In the genomic region with DNA sequence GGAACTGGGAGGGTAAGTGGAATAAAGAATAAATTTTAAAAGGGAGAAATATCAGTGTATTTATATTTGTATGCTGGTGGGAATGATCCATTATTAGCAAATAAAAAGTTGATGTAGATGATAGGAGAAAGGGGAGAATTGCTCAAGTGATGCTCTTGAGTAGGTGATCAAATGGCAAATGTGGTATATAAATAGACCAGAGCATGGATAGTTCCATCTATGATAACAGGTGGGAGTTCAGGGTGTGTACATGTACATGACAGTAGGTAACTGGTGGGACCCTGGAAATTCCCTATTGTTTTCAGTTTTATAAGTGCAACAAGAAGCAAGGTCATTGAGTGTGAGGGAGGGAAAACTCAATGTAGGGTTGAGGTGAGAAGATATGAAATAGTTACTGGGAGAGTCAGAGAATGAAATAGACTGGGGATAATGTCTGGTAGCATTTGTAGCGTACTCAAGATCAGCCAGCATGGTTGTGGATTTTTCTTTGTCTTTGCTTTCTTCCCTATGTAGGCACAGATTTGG, we compare ENCODE assay signal across 13 cellular contexts. TPM values are rescaled to one million over a fixed set of nuclear protein-coding genes. Genes with fewer than 3 reads are reported as not detected.
DNase-seq lines count a peak whose midpoint lies in the region; TF ChIP-seq lines count a peak whose summit lies in the region.
"Had no signal": no experiment of that assay in that cellular context is flagged by ENCODE, and none has a peak within 500 bp of the region (broad histone marks: within the 10 kb centered on the region; RNA-seq: fewer than 3 reads in every experiment).

No MANE protein-coding gene starts in this region.

- BruUV-seq in Calu3 (replicated peaks; lab: Mats Ljungman, UMichigan): no TSS peak

- H3K27ac Mint-ChIP-seq in Calu3 (ENCODE audit: unreplicated experiment): peak overlapping the region; percentile 29
- H3K27ac Mint-ChIP-seq in HFFc6: peak overlapping the region; percentile 72
- peak overlapping the region; percentile 91 for H3K27ac Mint-ChIP-seq in chondrocyte (ENCODE audit: unreplicated experiment)

- no CpG with 5 or more reads among the region's 1 CpG for WGBS in trophoblast cell (ENCODE audit: extremely low coverage, insufficient coverage, insufficient read length)

- H2AFZ ChIP-seq in trophoblast cell (ENCODE audit: insufficient read depth, low read length, poor library complexity): no peak overlapping the region

- H3K4ac ChIP-seq in trophoblast cell (ENCODE audit: low read depth, low read length): peak overlapping the region; percentile 89

- no peaks in the 10 kb centered on the region for H3K27me3 ChIP-seq in trophoblast cell (ENCODE audit: insufficient read depth, low read length)
- no peaks in the 10 kb centered on the region for H3K27me3 ChIP-seq in effector memory CD4-positive, alpha-beta T cell (replicated peaks; ENCODE audit: control insufficient read depth, insufficient read depth, low read length, poor library complexity, severe bottlenecking)
- H3K27me3 ChIP-seq: stomach had no signal

- no peak overlapping the region for H3K14ac ChIP-seq in trophoblast cell (ENCODE audit: low read length)

- no peak overlapping the region for H3K4me3 Mint-ChIP-seq in Calu3 (ENCODE audit: low read depth, unreplicated experiment)
- H3K4me3 Mint-ChIP-seq in HFFc6: no peak overlapping the region
- no peak overlapping the region for H3K4me3 Mint-ChIP-seq in chondrocyte (ENCODE audit: unreplicated experiment)

- H3K36me3 Mint-ChIP-seq in Calu3 (ENCODE audit: insufficient read depth, unreplicated experiment) (peaks cover 13% of the 10 kb centered on the region), HFFc6 (ENCODE audit: low read depth) (peaks cover 16% of the 10 kb centered on the region), chondrocyte (ENCODE audit: low read depth) (peaks cover 1% of the 10 kb centered on the region)

- H3K9me3 Mint-ChIP-seq in Calu3 (ENCODE audit: low read depth, unreplicated experiment): peaks cover 3% of the 10 kb centered on the region
- no peaks in the 10 kb centered on the region for H3K9me3 Mint-ChIP-seq in HFFc6
- H3K9me3 Mint-ChIP-seq in chondrocyte (ENCODE audit: low read depth): no peaks in the 10 kb centered on the region

- DNase-seq in Calu3: no peak
- DNase-seq in HFFc6: no peak
- no peak for DNase-seq in chondrocyte (ENCODE audit: low spot score)
- no peak for DNase-seq in trophoblast cell
- DNase-seq in erythroblast (lab: John Stamatoyannopoulos, UW): no peak
- no peak for DNase-seq in NAMALWA (ENCODE audit: low spot score)
- no peak for DNase-seq in effector memory CD4-positive, alpha-beta T cell
- DNase-seq: Caco-2, GF-D8, NCI-H1417, right cardiac atrium, stomach had no signal

- H3K23ac ChIP-seq in trophoblast cell (ENCODE audit: low read length): no peak overlapping the region

- no peak overlapping the region for H2BK120ac ChIP-seq in trophoblast cell (ENCODE audit: insufficient read depth, low read length, poor library complexity)

- H3K4me3 ChIP-seq in trophoblast cell (ENCODE audit: low read depth, low read length): no peak overlapping the region
- H3K4me3 ChIP-seq in effector memory CD4-positive, alpha-beta T cell (ENCODE audit: insufficient read depth, low read depth, low read length, poor library complexity, severe bottlenecking): no peak overlapping the region
- H3K4me3 ChIP-seq: K562, stomach had no signal

- peaks cover 0 to 9% of the 10 kb centered on the region in 2 experiments for H3K4me1 ChIP-seq in trophoblast cell (ENCODE audit: control insufficient read depth in 1 of 2, insufficient read depth in 2 of 2, low read length in 2 of 2)
- H3K4me1 ChIP-seq in effector memory CD4-positive, alpha-beta T cell (ENCODE audit: control insufficient read depth, insufficient read depth, low read length, poor library complexity, severe bottlenecking): peaks cover 16% of the 10 kb centered on the region

- peaks cover 2% of the 10 kb centered on the region for H3K79me1 ChIP-seq in trophoblast cell (ENCODE audit: low read length)

- H4K12ac ChIP-seq in trophoblast cell (ENCODE audit: low read depth, low read length): no peak overlapping the region

- H3K36me3 ChIP-seq in trophoblast cell (ENCODE audit: control insufficient read depth in 1 of 2, insufficient read depth in 2 of 2, low read length in 2 of 2): peaks cover 2 to 3% of the 10 kb centered on the region in 2 experiments
- H3K36me3 ChIP-seq in effector memory CD4-positive, alpha-beta T cell (ENCODE audit: control insufficient read depth, insufficient read depth, low read length): no peaks in the 10 kb centered on the region

- H4K8ac ChIP-seq in trophoblast cell (ENCODE audit: low read depth, low read length): no peak overlapping the region

- H3K4me1 Mint-ChIP-seq in Calu3 (ENCODE audit: low read depth, unreplicated experiment): peaks cover 41% of the 10 kb centered on the region
- peaks cover 72% of the 10 kb centered on the region for H3K4me1 Mint-ChIP-seq in HFFc6 (ENCODE audit: low read depth)
- peaks cover 70% of the 10 kb centered on the region for H3K4me1 Mint-ChIP-seq in chondrocyte (ENCODE audit: low read depth)

- H3K27me3 Mint-ChIP-seq in Calu3 (ENCODE audit: unreplicated experiment): no peaks in the 10 kb centered on the region
- H3K27me3 Mint-ChIP-seq in HFFc6 (ENCODE audit: insufficient read depth): no peaks in the 10 kb centered on the region; the same call in 1 of the 2 replicates
- H3K27me3 Mint-ChIP-seq in chondrocyte (ENCODE audit: low read depth): no peaks in the 10 kb centered on the region

- intact Hi-C loops in Calu3 (cut with micrococcal nuclease; ENCODE audit: unreplicated experiment): no loop called here

- H3K9ac ChIP-seq in trophoblast cell (ENCODE audit: low read length): no peak overlapping the region

- H2BK5ac ChIP-seq in trophoblast cell (ENCODE audit: low read depth, low read length, poor library complexity): no peak overlapping the region

- CTCF ChIA-PET in Calu3 (lab: Charles Lee): no interaction called here

- no peak overlapping the region for H2BK12ac ChIP-seq in trophoblast cell (ENCODE audit: low read length)

- no peak for TF ChIP-seq POLR2A in erythroblast (IDR thresholded peaks at IDR 0.05; ENCODE audit: low read length)

- no peaks in the 10 kb centered on the region for H3K9me3 ChIP-seq in trophoblast cell (ENCODE audit: insufficient read depth, low read depth, low read length)
- H3K9me3 ChIP-seq in effector memory CD4-positive, alpha-beta T cell (ENCODE audit: control insufficient read depth, low read length): no peaks in the 10 kb centered on the region
- H3K9me3 ChIP-seq: Caco-2, stomach had no signal

- no peak overlapping the region for H3K27ac ChIP-seq in trophoblast cell (ENCODE audit: low read depth, low read length)
- H3K27ac ChIP-seq in effector memory CD4-positive, alpha-beta T cell (ENCODE audit: insufficient read depth, low read length, poor library complexity, severe bottlenecking): no peak overlapping the region

- no peak overlapping the region for H3K4me2 ChIP-seq in trophoblast cell (ENCODE audit: low read length)

- H4K91ac ChIP-seq in trophoblast cell (ENCODE audit: low read depth, low read length): no peak overlapping the region

- no peak for TF ChIP-seq CTCF in Calu3 (IDR thresholded peaks at IDR 0.05; ENCODE audit: unreplicated experiment)
- TF ChIP-seq CTCF in HFFc6 (IDR thresholded peaks at IDR 0.05): no peak
- TF ChIP-seq CTCF in chondrocyte (IDR thresholded peaks at IDR 0.05): no peak

- no peak overlapping the region for H2AK5ac ChIP-seq in trophoblast cell (ENCODE audit: low read length)

- no peak overlapping the region for H3K18ac ChIP-seq in trophoblast cell (ENCODE audit: low read length)

- H3K79me2 ChIP-seq in trophoblast cell (ENCODE audit: control insufficient read depth, insufficient read depth, low read length, poor library complexity): peaks cover 22% of the 10 kb centered on the region

RNA-seq across cellular contexts. Expression of a gene that starts 31.3 kb away (rescaled TPM):
- total RNA-seq in Calu3 (2022) (6.1 and 8.4 TPM in 2 replicates), chondrocyte (2.5 to 4.7 TPM (median 3.3 TPM) in 3 replicates)
- 1 to 10 TPM; 1.5 to 1.9 (median 1.7) TPM for total RNA-seq in HFFc6 (2021; fragmentation: NEBNext Ultra II Directional; extraction: Animal tissue kit (Norgen Biotek cat#: 25700))
- polyA plus RNA-seq in trophoblast cell (2013): 2.2 TPM in 2 replicates

RNA-seq across cellular contexts. Expression of a gene that starts 33.5 kb away (rescaled TPM):
- total RNA-seq in Calu3 (2022) (68.4 and 89.0 TPM in 2 replicates), chondrocyte (63.5 to 78.4 TPM (median 70.0 TPM) in 3 replicates)
- total RNA-seq in HFFc6 (2021; fragmentation: NEBNext Ultra II Directional; extraction: Animal tissue kit (Norgen Biotek cat#: 25700)): 10 to 100 TPM; 72.4 to 84.3 (median 79.4) TPM
- polyA plus RNA-seq in trophoblast cell (2013): 40.2 and 42.6 TPM in 2 replicates

Comparison
In these comparisons a context has a peak if more than half of its experiments do, and no peak if none do; other contexts are left out.
1. H3K27ac Mint-ChIP-seq: peak in every context shown above with its lines; median percentile 91 in chondrocyte; 72 in HFFc6; 29 in Calu3.